Comparison of ENCODE assay signal across 26 cellular contexts in the genomic region with DNA sequence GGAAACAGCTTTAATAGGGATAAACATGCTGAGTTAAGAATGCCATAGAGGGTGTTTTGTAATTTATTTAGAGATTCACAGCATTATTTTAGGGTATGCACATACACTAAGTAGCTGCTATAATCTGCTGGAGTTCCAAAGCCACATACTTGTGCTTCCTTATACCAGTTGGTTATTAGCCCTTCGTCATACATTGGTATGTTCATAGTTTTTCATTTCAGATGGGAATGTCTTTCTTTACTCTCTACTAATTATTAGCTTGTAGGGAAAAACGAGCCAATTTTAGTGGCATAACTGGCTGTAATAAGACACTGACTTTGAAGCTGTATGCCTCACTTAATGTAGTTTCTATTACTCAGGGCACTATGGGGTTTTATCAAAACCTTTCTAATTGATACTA.
"Had no signal": no experiment of that assay in that cellular context is flagged by ENCODE, and none has a peak within 500 bp of the region (broad histone marks: within the 10 kb centered on the region; RNA-seq: fewer than 3 reads in every experiment).

No MANE protein-coding gene starts in this region.

- H3K36me3 ChIP-seq: adrenal gland, brain microvascular endothelial cell had no signal

- ATAC-seq: activated CD4-positive, alpha-beta T cell treated with anti-CD3 and anti-CD28 coated beads for 36 hours; activated CD8-positive, alpha-beta memory T cell treated with anti-CD3 and anti-CD28 coated beads, Interleukin-2, amount 10 ng/mL, durations not matched to agents 7 days and 5 days; activated CD8-positive, alpha-beta T cell treated with anti-CD3 and anti-CD28 coated beads, Interleukin-2, amount 10 ng/mL, durations not matched to agents 7 days and 5 days; activated naive CD8-positive, alpha-beta T cell treated with anti-CD3 and anti-CD28 coated beads, Interleukin-2, amount 50 U/mL, for 24 hours; effector memory CD8-positive, alpha-beta T cell; foreskin keratinocyte; gastroesophageal sphincter had no signal

- H3K4me3 ChIP-seq: adrenal gland, ascending aorta, coronary artery, esophagus muscularis mucosa, gastroesophageal sphincter had no signal

- H3K9me3 ChIP-seq: adrenal gland, ascending aorta, esophagus muscularis mucosa, gastroesophageal sphincter had no signal

- H3K27ac ChIP-seq: adrenal gland, brain microvascular endothelial cell, coronary artery, esophagus muscularis mucosa, foreskin keratinocyte, gastroesophageal sphincter had no signal

- FAIRE-seq: bronchial epithelial cell had no signal

- DNase-seq: activated CD4-positive, alpha-beta memory T cell treated with anti-CD3 and anti-CD28 coated beads for 36 hours; activated CD4-positive, alpha-beta T cell treated with anti-CD3 and anti-CD28 coated beads for 36 hours; activated CD4-positive, alpha-beta T cell treated with anti-CD3 and anti-CD28 coated beads, Interleukin-2, amount 10 ng/mL, durations not matched to agents 24 days and 14 days; activated CD4-positive, CD25-positive, alpha-beta regulatory T cell; activated CD4-positive, CD25-positive, alpha-beta regulatory T cell treated with anti-CD3 and anti-CD28 coated beads, Interleukin-2, amount 50 U/mL, for 72 hours; activated CD8-positive, alpha-beta memory T cell treated with anti-CD3 and anti-CD28 coated beads, Interleukin-2, amount 10 ng/mL, durations not matched to agents 7 days and 5 days; activated CD8-positive, alpha-beta memory T cell treated with anti-CD3 and anti-CD28 coated beads, Interleukin-2, amount 50 U/mL, for 4 hours; activated CD8-positive, alpha-beta T cell treated with anti-CD3 and anti-CD28 coated beads, Interleukin-2, amount 10 ng/mL, durations not matched to agents 7 days and 5 days; activated effector memory CD4-positive, alpha-beta T cell treated with anti-CD3 and anti-CD28 coated beads, Interleukin-2, amount 50 U/mL, for 16 hours; activated naive CD4-positive, alpha-beta T cell treated with anti-CD3 and anti-CD28 coated beads for 36 hours; activated naive CD8-positive, alpha-beta T cell treated with anti-CD3 and anti-CD28 coated beads for 36 hours; activated naive CD8-positive, alpha-beta T cell treated with anti-CD3 and anti-CD28 coated beads, Interleukin-2, amount 50 U/mL, for 24 hours; activated T-cell treated with anti-CD3 and anti-CD28 coated beads, Interleukin-2, amount 50 U/mL, for 1 hour; activated T-cell treated with anti-CD3 and anti-CD28 coated beads, Interleukin-2, amount 50 U/mL, for 48 hours; adrenal gland; brain microvascular endothelial cell; effector CD4-positive, alpha-beta T cell; effector memory CD8-positive, alpha-beta T cell; erythroblast; foreskin keratinocyte; T-helper 2 cell had no signal

- H3K27me3 ChIP-seq: adrenal gland, ascending aorta, brain microvascular endothelial cell, esophagus muscularis mucosa, foreskin keratinocyte, gastroesophageal sphincter had no signal
